13 cellular contexts compared by ENCODE assay signal in the genomic region with DNA sequence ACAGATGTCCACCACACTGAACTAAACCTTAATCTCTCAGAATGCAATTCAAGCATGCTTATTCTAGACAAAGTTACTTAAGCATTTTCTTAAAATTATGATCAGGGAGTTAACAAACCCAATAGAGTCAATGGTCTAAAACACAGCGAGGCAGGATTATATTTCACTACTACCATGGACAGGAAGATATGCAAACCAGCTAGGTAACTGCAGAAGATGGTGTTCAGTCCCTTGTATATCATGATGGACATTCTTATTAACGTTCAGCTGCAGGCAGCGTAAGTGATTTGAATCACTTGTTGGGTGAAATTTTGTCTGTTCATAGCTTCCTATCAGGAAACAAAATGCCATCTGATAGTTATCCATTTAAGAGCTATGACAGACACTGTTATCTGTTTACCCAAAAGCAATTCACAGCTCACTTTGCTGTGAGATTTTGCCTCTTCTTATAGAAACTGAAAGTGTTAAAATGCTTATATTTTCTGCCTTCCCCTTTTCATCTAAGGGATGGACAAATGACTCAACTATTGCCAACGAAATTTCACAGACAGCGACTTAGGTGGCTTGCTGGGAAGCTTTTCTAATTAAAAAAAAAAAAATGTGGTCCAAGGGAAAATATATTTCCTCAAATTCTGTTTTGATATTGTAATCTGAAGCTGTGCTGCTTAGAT.
DNase-seq lines count a peak whose midpoint lies in the region; ATAC-seq and TF ChIP-seq lines count a peak whose summit lies in the region.
"Had no signal": no experiment of that assay in that cellular context is flagged by ENCODE, and none has a peak within 500 bp of the region (broad histone marks: within the 10 kb centered on the region; RNA-seq: fewer than 3 reads in every experiment).

No MANE protein-coding gene starts in this region.

- H2AK5ac ChIP-seq in mesendoderm (ENCODE audit: low read length), result no peak overlapping the region

- CTCF ChIA-PET in CD8-positive, alpha-beta memory T cell (lab: Charles Lee), result no interaction called here

- no CpG with 5 or more reads among the region's 5 CpGs for WGBS in mesendoderm (ENCODE audit: extremely low coverage, insufficient coverage, low lambda C conversion rate)
- WGBS in spleen, 5 donors, result 41 to 63% (median 47%) methylated on average over 5 of the region's 5 CpGs

- no peaks in the 10 kb centered on the region for H3K36me3 Mint-ChIP-seq in CD8-positive, alpha-beta memory T cell

- no peaks in the 10 kb centered on the region for H3K79me1 ChIP-seq in mesendoderm (ENCODE audit: low read length)

- TF ChIP-seq CTCF in spleen (IDR thresholded peaks at IDR 0.05 in 8 of 11, conservative IDR thresholded peaks at IDR 0.05 in 3 of 11), result no peak

- intact Hi-C loops in spleen (cut with DNase I; ENCODE audit: low total_unique reads), result no loop called here

- ATAC-seq in GM19043 (IDR thresholded peaks at IDR 0.05; ENCODE audit: low read depth, unreplicated experiment) (peak; percentile 77), HG02610 (IDR thresholded peaks at IDR 0.05; ENCODE audit: unreplicated experiment) (peak; percentile 97), HG03378 (IDR thresholded peaks at IDR 0.05; ENCODE audit: unreplicated experiment) (peak; percentile 77)
- ATAC-seq: left lobe of liver had no signal

- H3K4me1 ChIP-seq in mesendoderm (ENCODE audit: control insufficient read depth, low read depth, low read length) (no peaks in the 10 kb centered on the region), spleen (peaks cover 0 to 7% (median 0%) of the 10 kb centered on the region in 6 donors)
- no peaks in the 10 kb centered on the region for H3K4me1 ChIP-seq in CD8-positive, alpha-beta memory T cell (ENCODE audit: insufficient read depth, low read length)
- H3K4me1 ChIP-seq: testis had no signal

- H3K4me1 Mint-ChIP-seq in CD8-positive, alpha-beta memory T cell, result no peaks in the 10 kb centered on the region

- H3K36me3 ChIP-seq in mesendoderm (ENCODE audit: control insufficient read depth, insufficient read depth, low read length) (no peaks in the 10 kb centered on the region), spleen (no peaks in the 10 kb centered on the region)
- no peaks in the 10 kb centered on the region for H3K36me3 ChIP-seq in CD8-positive, alpha-beta memory T cell (ENCODE audit: insufficient read depth, low read length)
- H3K36me3 ChIP-seq: ovary had no signal

- H4K5ac ChIP-seq in mesendoderm (ENCODE audit: low read length), result no peak overlapping the region

- H2BK15ac ChIP-seq in mesendoderm (replicated peaks; ENCODE audit: low read depth), result no peak overlapping the region

- H3K4me3 Mint-ChIP-seq in CD8-positive, alpha-beta memory T cell, result no peak overlapping the region

- H3K23ac ChIP-seq in mesendoderm (ENCODE audit: low read length), result no peak overlapping the region

- H3K4me3 ChIP-seq in mesendoderm (ENCODE audit: low read length), result no peak overlapping the region
- no peak overlapping the region for H3K4me3 ChIP-seq in CD8-positive, alpha-beta memory T cell (ENCODE audit: low read length)
- no peak overlapping the region for H3K4me3 ChIP-seq in spleen
- H3K4me3 ChIP-seq: GM23248, ovary, testis had no signal

- no peak overlapping the region for H2BK120ac ChIP-seq in mesendoderm (ENCODE audit: low read depth, low read length)

- H3K79me2 ChIP-seq in mesendoderm (ENCODE audit: control insufficient read depth, insufficient read depth, low read length), result no peaks in the 10 kb centered on the region

- H4K8ac ChIP-seq in mesendoderm (ENCODE audit: low read depth, low read length), result no peak overlapping the region

- H3K27ac ChIP-seq in mesendoderm (ENCODE audit: low read depth, low read length) (no peak overlapping the region), spleen (no peak overlapping the region)
- no peak overlapping the region for H3K27ac ChIP-seq in CD8-positive, alpha-beta memory T cell (ENCODE audit: low read depth, low read length)
- H3K27ac ChIP-seq: GM23248, ovary, testis, VCaP had no signal

- no peaks in the 10 kb centered on the region for H3K9me3 ChIP-seq in CD8-positive, alpha-beta memory T cell (ENCODE audit: low read length)
- H3K9me3 ChIP-seq in spleen, result no peaks in the 10 kb centered on the region
- H3K9me3 ChIP-seq: ovary, testis had no signal

- no peak overlapping the region for H3K4ac ChIP-seq in mesendoderm (ENCODE audit: low read depth, low read length)

- no peak overlapping the region for H2BK5ac ChIP-seq in mesendoderm (ENCODE audit: low read length)

- no peak overlapping the region for H3K9ac ChIP-seq in mesendoderm (ENCODE audit: low read length)
- H3K9ac ChIP-seq: GM23248 had no signal

- H3K27ac Mint-ChIP-seq in CD8-positive, alpha-beta memory T cell, result no peak overlapping the region

- TF ChIP-seq POLR2A in spleen (IDR thresholded peaks at IDR 0.05), result no peak

- H3K27me3 ChIP-seq in mesendoderm (ENCODE audit: insufficient read depth, low read length, poor library complexity), result no peaks in the 10 kb centered on the region
- H3K27me3 ChIP-seq in CD8-positive, alpha-beta memory T cell (ENCODE audit: insufficient read depth, low read length, poor library complexity, severe bottlenecking), result no peaks in the 10 kb centered on the region
- no peaks in the 10 kb centered on the region for H3K27me3 ChIP-seq in spleen (replicated peaks in 1 of 7)
- H3K27me3 ChIP-seq: ovary, testis had no signal

- no peak overlapping the region for H3K18ac ChIP-seq in mesendoderm (ENCODE audit: low read length)

- H3K9me3 Mint-ChIP-seq in CD8-positive, alpha-beta memory T cell, result peaks cover 0 to 3% (median 0%) of the 10 kb centered on the region in 5 donors

- DNase-seq in mesendoderm, result peak; percentile 14
- no peak for DNase-seq in CD8-positive, alpha-beta memory T cell
- DNase-seq in spleen, result no peak
- no peak for DNase-seq in activated T-cell treated with anti-CD3 and anti-CD28 coated beads for 4 hours
- DNase-seq: GM23248; ovary; stimulated activated CD4-positive, alpha-beta T cell treated with anti-CD3 and anti-CD28 coated beads, Interleukin-4, amount 100 ng/mL, for 1 hour; testis had no signal

- no peak overlapping the region for H3K4me2 ChIP-seq in mesendoderm (ENCODE audit: low read length)

- POLR2A ChIA-PET in CD8-positive, alpha-beta memory T cell (lab: Charles Lee), result no interaction called here

- H3K27me3 Mint-ChIP-seq in CD8-positive, alpha-beta memory T cell, result no peaks in the 10 kb centered on the region

- no peak overlapping the region for H3K56ac ChIP-seq in mesendoderm (ENCODE audit: low read length)
